Comparison of ENCODE assay signal across 8 cellular contexts in the genomic region with DNA sequence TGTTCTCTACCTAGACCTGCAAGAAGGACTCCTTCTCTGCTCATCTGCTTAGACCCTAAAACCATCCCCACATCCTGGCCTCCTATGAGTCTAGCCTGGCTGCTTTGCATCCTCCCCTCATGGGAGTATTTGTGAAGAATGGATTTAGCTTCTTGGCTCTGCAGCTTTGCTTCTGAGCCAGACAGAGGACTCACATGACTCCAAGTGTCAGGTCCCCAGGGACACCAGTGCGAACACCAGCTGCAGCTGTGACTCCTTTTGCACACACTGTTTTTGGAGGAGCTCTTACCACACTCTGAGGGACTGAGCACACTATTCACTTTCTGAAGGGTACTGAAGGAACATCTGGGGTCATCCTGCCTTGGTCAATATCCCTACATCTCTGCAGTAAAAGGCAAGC.
A peak's percentile ranks its signal among the peaks of the same experiment; 100 is the strongest.
DNase-seq lines count a peak whose midpoint lies in the region; ATAC-seq and TF ChIP-seq lines count a peak whose summit lies in the region.

No MANE protein-coding gene starts in this region.

- no peak overlapping the region for H3K27ac ChIP-seq in CD4-positive, CD25-positive, alpha-beta regulatory T cell (ENCODE audit: insufficient read depth, low read length, poor library complexity, severe bottlenecking)
- H3K27ac ChIP-seq in gastrocnemius medialis (peak overlapping the region; percentile 52 to 63 (median 56)), esophagus muscularis mucosa (replicated peaks in 1 of 4) (peak overlapping the region in 2 of 4 donors; percentile 21 to 41)

- H3K4me1 ChIP-seq in CD4-positive, CD25-positive, alpha-beta regulatory T cell (ENCODE audit: control insufficient read depth, insufficient read depth, low read length, poor library complexity, severe bottlenecking): no peaks in the 10 kb centered on the region
- H3K4me1 ChIP-seq in gastrocnemius medialis (peaks cover 9 to 15% of the 10 kb centered on the region in 2 donors), esophagus muscularis mucosa (peaks cover 12 to 20% (median 18%) of the 10 kb centered on the region in 4 donors)

- no peaks in the 10 kb centered on the region for H3K36me3 ChIP-seq in CD4-positive, CD25-positive, alpha-beta regulatory T cell (ENCODE audit: control insufficient read depth, insufficient read depth, low read length)
- H3K36me3 ChIP-seq in gastrocnemius medialis (no peaks in the 10 kb centered on the region), esophagus muscularis mucosa (no peaks in the 10 kb centered on the region)

- H3K4me1 Mint-ChIP-seq in CD4-positive, CD25-positive, alpha-beta regulatory T cell: peaks cover 1 to 40% (median 14%) of the 10 kb centered on the region in 4 donors

- H3K27ac Mint-ChIP-seq in CD4-positive, CD25-positive, alpha-beta regulatory T cell: peak overlapping the region in 1 of 3 donors; percentile 31

- ATAC-seq in CD4-positive, CD25-positive, alpha-beta regulatory T cell (ENCODE audit: low read depth in 2 of 2): peak; percentile 37 to 60
- ATAC-seq in GM19452 (IDR thresholded peaks at IDR 0.05; ENCODE audit: unreplicated experiment) (peak; percentile 85), HG03439 (IDR thresholded peaks at IDR 0.05; ENCODE audit: unreplicated experiment) (peak; percentile 82), gastrocnemius medialis (peak; percentile 96)

- no peaks in the 10 kb centered on the region for H3K27me3 Mint-ChIP-seq in CD4-positive, CD25-positive, alpha-beta regulatory T cell

- H3K4me3 ChIP-seq in CD4-positive, CD25-positive, alpha-beta regulatory T cell (ENCODE audit: low read depth, low read length): no peak overlapping the region
- no peak overlapping the region for H3K4me3 ChIP-seq in choroid plexus epithelial cell (ENCODE audit: low read depth, low read length)
- no peak overlapping the region for H3K4me3 ChIP-seq in gastrocnemius medialis
- H3K4me3 ChIP-seq in esophagus muscularis mucosa: no peak overlapping the region

- no peaks in the 10 kb centered on the region for H3K27me3 ChIP-seq in CD4-positive, CD25-positive, alpha-beta regulatory T cell (ENCODE audit: control insufficient read depth, insufficient read depth, low read length)
- H3K27me3 ChIP-seq in gastrocnemius medialis: no peaks in the 10 kb centered on the region
- H3K27me3 ChIP-seq in esophagus muscularis mucosa: no peaks in the 10 kb centered on the region

- no peak for DNase-seq in CD4-positive, CD25-positive, alpha-beta regulatory T cell
- DNase-seq in choroid plexus epithelial cell (ENCODE audit: low read depth) (peak; percentile 62), gastrocnemius medialis (peak; percentile 64 to 80), NCI-H1930 (lab: John Stamatoyannopoulos, UW) (no peak), foreskin melanocyte (no peak), esophagus muscularis mucosa (ENCODE audit: extremely low spot score) (no peak)

- H3K9me3 Mint-ChIP-seq in CD4-positive, CD25-positive, alpha-beta regulatory T cell: peaks cover 0 to 2% (median 0%) of the 10 kb centered on the region in 7 donors

- TF ChIP-seq POLR2A in gastrocnemius medialis (IDR thresholded peaks at IDR 0.05): no peak
- no peak for TF ChIP-seq POLR2A in esophagus muscularis mucosa (IDR thresholded peaks at IDR 0.05; ENCODE audit: low read depth)

- in situ Hi-C loops in gastrocnemius medialis (cut with MboI; ENCODE audit: low sequenced_read_pairs in 4 of 4): no loop called here

- no peak for TF ChIP-seq EP300 in esophagus muscularis mucosa (IDR thresholded peaks at IDR 0.05)

- no peaks in the 10 kb centered on the region for H3K9me3 ChIP-seq in CD4-positive, CD25-positive, alpha-beta regulatory T cell (ENCODE audit: control insufficient read depth in 2 of 2, low read length in 2 of 2)
- H3K9me3 ChIP-seq in gastrocnemius medialis: no peaks in the 10 kb centered on the region
- no peaks in the 10 kb centered on the region for H3K9me3 ChIP-seq in esophagus muscularis mucosa

- H3K36me3 Mint-ChIP-seq in CD4-positive, CD25-positive, alpha-beta regulatory T cell: no peaks in the 10 kb centered on the region

- WGBS in esophagus muscularis mucosa: 25% methylated on average over 1 of the region's 1 CpG

- intact Hi-C loops in gastrocnemius medialis (cut with DNase I; ENCODE audit: low total_unique reads) (no loop called here), esophagus muscularis mucosa (cut with DNase I) (no loop called here)

- H3K4me3 Mint-ChIP-seq in CD4-positive, CD25-positive, alpha-beta regulatory T cell: no peak overlapping the region

- TF ChIP-seq CTCF in choroid plexus epithelial cell (conservative IDR thresholded peaks at IDR 0.05; ENCODE audit: low read depth, low read length) (no peak), gastrocnemius medialis (IDR thresholded peaks at IDR 0.05 in 4 of 5, conservative IDR thresholded peaks at IDR 0.05 in 1 of 5) (no peak), esophagus muscularis mucosa (IDR thresholded peaks at IDR 0.05) (no peak)

Comparison
In these comparisons a context has a peak if more than half of its experiments do, and no peak if none do; other contexts are left out.
1. DNase-seq: peak in choroid plexus epithelial cell (single experiment) and gastrocnemius medialis (2 of 2); none in CD4-positive, CD25-positive, alpha-beta regulatory T cell (0 of 3), NCI-H1930 (0 of 2), foreskin melanocyte (single experiment) and esophagus muscularis mucosa (single experiment).
2. Peak in every context shown above with its lines, with median percentiles within 50 percentile points of each other: ATAC-seq.